17 cellular contexts compared by ENCODE assay signal in the genomic region with DNA sequence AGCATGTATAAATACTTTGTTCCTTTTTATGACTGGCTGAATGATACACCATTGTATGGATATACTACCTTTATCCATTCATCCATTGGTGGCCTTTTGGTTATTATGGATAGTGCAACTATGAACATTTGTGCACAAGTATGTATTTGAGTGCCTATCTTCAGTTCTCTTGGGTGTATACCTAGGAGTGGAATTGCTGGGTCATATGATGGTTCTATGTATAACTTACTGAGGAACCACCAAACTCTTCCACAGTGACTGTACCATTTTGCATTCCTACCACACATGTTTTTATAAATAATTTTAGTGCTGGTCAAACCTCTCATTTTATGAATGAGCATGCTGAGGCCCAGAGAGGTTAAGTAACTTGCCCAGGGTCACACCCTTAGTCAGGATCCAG. TPM values are rescaled to one million over a fixed set of nuclear protein-coding genes. Genes with fewer than 3 reads are reported as not detected.
A peak's percentile ranks its signal among the peaks of the same experiment; 100 is the strongest.
DNase-seq lines count a peak whose midpoint lies in the region; ATAC-seq and TF ChIP-seq lines count a peak whose summit lies in the region.
"Had no signal": no experiment of that assay in that cellular context is flagged by ENCODE, and none has a peak within 500 bp of the region (broad histone marks: within the 10 kb centered on the region; RNA-seq: fewer than 3 reads in every experiment).

No MANE protein-coding gene starts in this region.

- intact Hi-C loops in CD4-positive, alpha-beta T cell (cut with DNase I, micrococcal nuclease): loop anchor here in 1 of 2 experiments (5.0 kb wide), 6 partner anchors 137 to 1468 kb away; a partner anchor contains a TSS
- intact Hi-C loops in posterior vena cava (cut with DNase I): loop anchor here in 1 of 2 donors (5.0 kb wide), 1 partner anchor 1343 kb away; no protein-coding TSS in a partner anchor

- H3K27me3 ChIP-seq in CD4-positive, alpha-beta T cell (ENCODE audit: control insufficient read depth, insufficient read depth, low read length): no peaks in the 10 kb centered on the region
- H3K27me3 ChIP-seq: BE2C; BLaER1 treated with 17β-estradiol and CSF1 and Interleukin-3, amounts not matched to agents 10 nM and 100 nM had no signal

- H3K27me3 Mint-ChIP-seq in CD4-positive, alpha-beta T cell: no peaks in the 10 kb centered on the region
- H3K27me3 Mint-ChIP-seq in neural crest cell (ENCODE audit: low read depth): peaks cover 2% of the 10 kb centered on the region

- H3K4me3 Mint-ChIP-seq in CD4-positive, alpha-beta T cell: peak overlapping the region; percentile 38
- H3K4me3 Mint-ChIP-seq in neural crest cell: peak overlapping the region; percentile 94
- H3K4me3 Mint-ChIP-seq: CD14-positive monocyte had no signal

- H3K4me1 Mint-ChIP-seq in CD4-positive, alpha-beta T cell (ENCODE audit: low read depth): peaks cover 12% of the 10 kb centered on the region
- peaks cover 22% of the 10 kb centered on the region for H3K4me1 Mint-ChIP-seq in neural crest cell

- H3K27ac Mint-ChIP-seq in CD4-positive, alpha-beta T cell: no peak overlapping the region
- no peak overlapping the region for H3K27ac Mint-ChIP-seq in neural crest cell (ENCODE audit: unreplicated experiment)
- H3K27ac Mint-ChIP-seq: CD14-positive monocyte had no signal

- no peaks in the 10 kb centered on the region for H3K9me3 ChIP-seq in CD4-positive, alpha-beta T cell (ENCODE audit: control insufficient read depth, low read length)
- no peaks in the 10 kb centered on the region for H3K9me3 ChIP-seq in HEK293 (ENCODE audit: control insufficient read depth, insufficient read depth, low read depth, low read length)
- H3K9me3 ChIP-seq: A549; BE2C; BLaER1 treated with 17β-estradiol and CSF1 and Interleukin-3, amounts not matched to agents 10 nM and 100 nM; HAP-1 had no signal

- H3K36me3 Mint-ChIP-seq in CD4-positive, alpha-beta T cell (ENCODE audit: low read depth): peaks cover 8% of the 10 kb centered on the region
- no peaks in the 10 kb centered on the region for H3K36me3 Mint-ChIP-seq in neural crest cell (ENCODE audit: low read depth)
- H3K36me3 Mint-ChIP-seq: CD14-positive monocyte had no signal

- no peak overlapping the region for H3K4me3 ChIP-seq in HEK293 (ENCODE audit: low read depth, low read length)
- H3K4me3 ChIP-seq: A549; BLaER1 treated with 17β-estradiol and CSF1 and Interleukin-3, amounts not matched to agents 10 nM and 100 nM; HAP-1 had no signal

- H3K4me1 ChIP-seq in HEK293 (ENCODE audit: control insufficient read depth, insufficient read depth, low read length): peaks cover 7% of the 10 kb centered on the region; the same call in 1 of the 2 replicates

- H3K36me3 ChIP-seq in HEK293 (ENCODE audit: control insufficient read depth in 2 of 2, insufficient read depth in 1 of 2, low read length in 2 of 2): peaks cover 0 to 3% of the 10 kb centered on the region in 2 experiments; a peak in 1 of 3 replicates
- H3K36me3 ChIP-seq: BE2C, HAP-1 had no signal

- CTCF ChIA-PET in CD4-positive, alpha-beta T cell (lab: Charles Lee): no interaction called here
- CTCF ChIA-PET in HEK293 (lab: Yijun Ruan, JAX): no interaction called here

- no peaks in the 10 kb centered on the region for H3K9me3 Mint-ChIP-seq in CD4-positive, alpha-beta T cell
- H3K9me3 Mint-ChIP-seq in neural crest cell: no peaks in the 10 kb centered on the region
- H3K9me3 Mint-ChIP-seq: CD14-positive monocyte; CD4-positive, alpha-beta memory T cell had no signal

- POLR2A ChIA-PET in CD4-positive, alpha-beta T cell (lab: Charles Lee): no interaction called here
- POLR2A ChIA-PET in HEK293 (lab: Yijun Ruan, JAX): interaction anchor here (1.0 to 1.4 kb wide), 2 partner anchors 48 to 53 kb away, joined by 4 to 5 read pairs; no protein-coding TSS in a partner anchor

- no peak for DNase-seq in CD4-positive, alpha-beta T cell
- DNase-seq in epidermal melanocyte (ENCODE audit: insufficient read length, low spot score) (peak; percentile 2), neural crest cell (ENCODE audit: low read depth, low spot score) (no peak), RKO (ENCODE audit: low spot score) (no peak), posterior vena cava (ENCODE audit: low spot score) (no peak), NCI-H2171 treated with DMSO at 0.1 percent for 48 hours (lab: John Stamatoyannopoulos, UW) (no peak), NCI-H2081 (lab: John Stamatoyannopoulos, UW) (no peak)
- DNase-seq: 8988T; AML-193; CD4-positive, alpha-beta memory T cell; GOT3 had no signal

- ATAC-seq in CD4-positive, alpha-beta T cell (ENCODE audit: poor library complexity): no peak
- ATAC-seq: A549 had no signal

- no peak overlapping the region for H3K27ac ChIP-seq in CD4-positive, alpha-beta T cell (ENCODE audit: low read depth, low read length)
- H3K27ac ChIP-seq in HEK293 (ENCODE audit: extremely low read depth, low read depth, low read length): no peak overlapping the region
- H3K27ac ChIP-seq: A549; BLaER1 treated with 17β-estradiol and CSF1 and Interleukin-3, amounts not matched to agents 10 nM and 100 nM had no signal

- TF ChIP-seq CTCF in CD4-positive, alpha-beta T cell (IDR thresholded peaks at IDR 0.05): no peak
- TF ChIP-seq CTCF in HEK293 (tag by site-specific recombination; IDR thresholded peaks at IDR 0.05) (no peak), neural crest cell (conservative IDR thresholded peaks at IDR 0.05) (no peak)

TF ChIP-seq in HEK293, 187 proteins besides CTCF, POLR2A, EP300 and RAD21:
- TF ChIP-seq ZNF544 (tag by site-specific recombination; IDR thresholded peaks at IDR 0.05) (no peak), TRIM28 (IDR thresholded peaks at IDR 0.05; ENCODE audit: borderline replicate concordance, low read length) (no peak), ZNF140 (tag by site-specific recombination; IDR thresholded peaks at IDR 0.05) (peak; percentile 86), ZNF791 (tag by site-specific recombination; IDR thresholded peaks at IDR 0.05) (no peak), ZNF768 (tag by site-specific recombination; IDR thresholded peaks at IDR 0.05) (0 out of 2 replicates have a peak, but pooled peaks have one; percentile 57)

RNA-seq across cellular contexts. Expression of a gene that starts 3.8 kb away (rescaled TPM):
- 10 to 100 TPM; 54.4 to 58.3 TPM for total RNA-seq in CD4-positive, alpha-beta T cell
- total RNA-seq in neural crest cell: 104 and 105 TPM in 2 replicates
- total RNA-seq in posterior vena cava: 10 to 100 TPM; 10.8 to 14.9 TPM

RNA-seq across cellular contexts. Expression of a gene that starts 49.4 kb away (rescaled TPM):
- 10 to 100 TPM; 57.3 to 72.8 TPM for total RNA-seq in CD4-positive, alpha-beta T cell
- total RNA-seq in neural crest cell: 80.5 and 84.1 TPM in 2 replicates
- 10 to 100 TPM; 37.8 to 40.3 TPM for total RNA-seq in posterior vena cava

RNA-seq across cellular contexts. Expression of a gene that starts 57.7 kb away (rescaled TPM):
- total RNA-seq in CD4-positive, alpha-beta T cell: 1,000 to 10,000 TPM; 1,063 to 1,072 TPM
- 1.8 and 2.3 TPM in 2 replicates for total RNA-seq in neural crest cell
- 10 to 100 TPM; 12.8 to 18.8 TPM for total RNA-seq in posterior vena cava

Comparison
In these comparisons a context has a peak if more than half of its experiments do, and no peak if none do; other contexts are left out.
1. RNA of a gene that starts 57.7 kb away (total RNA-seq): 1,063 to 1,072 TPM in CD4-positive, alpha-beta T cell; 12.8 to 18.8 TPM in posterior vena cava and 1.8 to 2.3 TPM in neural crest cell; every median in the first group is over 10 times any median in the second.